1 cellular context compared by ENCODE assay signal in the genomic region with DNA sequence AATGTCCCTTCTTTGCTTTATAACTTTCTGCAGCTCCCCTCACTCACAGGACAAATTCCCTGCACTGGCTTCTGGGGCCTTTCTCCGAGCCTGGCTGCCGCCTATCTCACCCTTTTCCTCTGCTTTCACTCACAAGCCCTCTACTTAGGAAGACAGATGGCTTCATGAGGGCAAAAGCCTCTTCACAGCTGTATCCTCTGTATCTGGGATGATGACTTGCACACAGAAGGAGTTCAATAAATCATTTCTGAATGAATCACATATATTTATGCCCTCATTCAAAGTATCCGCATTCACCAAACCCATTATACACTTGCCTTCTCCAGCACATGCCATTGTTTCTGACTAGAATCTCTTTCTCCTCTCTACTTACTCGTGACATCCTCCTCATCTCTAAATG.
TF ChIP-seq lines count a peak whose summit lies in the region.

No MANE protein-coding gene starts in this region.

TF ChIP-seq in H1, 55 proteins besides CTCF, POLR2A, EP300 and RAD21:
- TF ChIP-seq NRF1 (IDR thresholded peaks at IDR 0.05; ENCODE audit: low read depth, low read length), result no peak
- no peak for TF ChIP-seq POU5F1 (IDR thresholded peaks at IDR 0.05; ENCODE audit: low read depth, low read length)
- no peak for TF ChIP-seq ATF3 (IDR thresholded peaks at IDR 0.05; ENCODE audit: insufficient read depth, low read depth, low read length)
- TF ChIP-seq, protein P1, sequence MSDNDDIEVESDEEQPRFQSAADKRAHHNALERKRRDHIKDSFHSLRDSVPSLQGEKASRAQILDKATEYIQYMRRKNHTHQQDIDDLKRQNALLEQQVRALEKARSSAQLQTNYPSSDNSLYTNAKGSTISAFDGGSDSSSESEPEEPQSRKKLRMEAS (IDR thresholded peaks at IDR 0.05), result no peak
- no peak for TF ChIP-seq SAP30 (IDR thresholded peaks at IDR 0.05; ENCODE audit: insufficient read depth, insufficient replicate concordance, low read length)
- no peak for TF ChIP-seq ASH2L (IDR thresholded peaks at IDR 0.05; ENCODE audit: low read length)
- TF ChIP-seq YY1 (IDR thresholded peaks at IDR 0.05; ENCODE audit: low read depth, low read length), result no peak
- no peak for TF ChIP-seq TCF12 (IDR thresholded peaks at IDR 0.05; ENCODE audit: low read depth, low read length)
- TF ChIP-seq HDAC6 (IDR thresholded peaks at IDR 0.05; ENCODE audit: low read depth, low read length), result no peak
- TF ChIP-seq KDM1A (IDR thresholded peaks at IDR 0.05; ENCODE audit: borderline replicate concordance, low read length), result no peak
- TF ChIP-seq FOSL1 (IDR thresholded peaks at IDR 0.05; ENCODE audit: insufficient read depth, low read depth, low read length), result no peak
- no peak for TF ChIP-seq GTF2F1 (IDR thresholded peaks at IDR 0.05; ENCODE audit: borderline replicate concordance, low read depth, low read length)
- TF ChIP-seq RFX5 (IDR thresholded peaks at IDR 0.05; ENCODE audit: borderline replicate concordance, low read depth, low read length), result no peak
- TF ChIP-seq CBX8 (IDR thresholded peaks at IDR 0.05; ENCODE audit: borderline replicate concordance, low read depth, low read length), result no peak
- no peak for TF ChIP-seq TAF1 (IDR thresholded peaks at IDR 0.05; ENCODE audit: low read depth, low read length)
- no peak for TF ChIP-seq SUZ12 (IDR thresholded peaks at IDR 0.05; ENCODE audit: low read length)
